In the genomic region with DNA sequence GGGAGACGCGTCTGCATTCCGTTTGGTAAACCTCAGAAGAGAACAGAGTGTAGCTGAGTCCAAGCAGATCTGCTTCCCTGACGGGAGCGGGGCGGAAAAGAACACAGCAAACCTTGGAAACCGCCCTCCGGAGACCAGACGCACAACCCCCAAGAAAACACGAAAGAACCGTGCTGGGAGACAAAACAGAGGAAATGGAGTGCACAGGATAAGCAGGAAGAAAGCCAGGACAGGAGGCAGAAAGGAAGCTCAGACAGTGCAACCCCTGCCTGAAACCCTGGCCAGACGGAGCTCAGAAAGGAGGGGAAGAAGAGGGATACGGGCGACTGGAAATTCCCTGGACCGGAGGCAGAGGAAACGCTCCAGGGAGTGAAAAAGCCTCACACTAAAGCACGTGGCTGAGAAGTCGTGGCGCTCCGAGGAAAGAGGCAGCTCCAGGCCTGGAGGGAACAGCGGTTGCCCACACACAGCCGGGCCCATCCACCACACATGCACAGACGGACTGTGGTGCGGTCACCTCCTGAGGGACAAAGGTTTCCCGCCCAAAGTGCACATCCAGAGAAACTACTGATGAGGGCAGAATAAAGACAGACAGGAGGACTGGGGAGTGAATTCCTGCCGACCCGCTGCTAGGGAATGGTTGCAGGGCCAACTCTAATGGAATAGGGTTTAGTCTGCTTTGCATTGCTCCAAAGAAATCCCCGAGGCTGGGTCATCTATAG, we compare ENCODE assay signal across 18 cellular contexts. TPM values are rescaled to one million over a fixed set of nuclear protein-coding genes. Genes with fewer than 3 reads are reported as not detected.
A peak's percentile ranks its signal among the peaks of the same experiment; 100 is the strongest.
DNase-seq lines count a peak whose midpoint lies in the region; ATAC-seq and TF ChIP-seq lines count a peak whose summit lies in the region.
"Had no signal": no experiment of that assay in that cellular context is flagged by ENCODE, and none has a peak within 500 bp of the region (broad histone marks: within the 10 kb centered on the region; RNA-seq: fewer than 3 reads in every experiment).

No MANE protein-coding gene starts in this region.

- TF ChIP-seq POLR2A in vagina (IDR thresholded peaks at IDR 0.05): no peak

- no peak overlapping the region for H2BK5ac ChIP-seq in mesenchymal stem cell (ENCODE audit: low read depth, low read length, poor library complexity, severe bottlenecking)

- H3K9ac ChIP-seq in mesenchymal stem cell (ENCODE audit: low read length): peak overlapping the region; percentile 10

- no peak overlapping the region for H3K4ac ChIP-seq in mesenchymal stem cell (ENCODE audit: low read depth in 1 of 2, low read length in 2 of 2)

- H2AK5ac ChIP-seq in mesenchymal stem cell (ENCODE audit: low read length, severe bottlenecking): peak overlapping the region; percentile 6

- H3K18ac ChIP-seq in mesenchymal stem cell (ENCODE audit: low read depth in 1 of 2, low read length in 2 of 2): no peak overlapping the region

- no peak overlapping the region for H2BK120ac ChIP-seq in mesenchymal stem cell (ENCODE audit: low read depth, low read length)

- no peak overlapping the region for H4K8ac ChIP-seq in mesenchymal stem cell (ENCODE audit: low read length)

- H4K91ac ChIP-seq in mesenchymal stem cell (ENCODE audit: low read length): no peak overlapping the region

- no peak overlapping the region for H3K14ac ChIP-seq in mesenchymal stem cell (ENCODE audit: low read length in 2 of 2)

- no peak overlapping the region for H2BK15ac ChIP-seq in mesenchymal stem cell (ENCODE audit: low read depth, poor library complexity, severe bottlenecking)

- H3K36me3 ChIP-seq in heart right ventricle (no peaks in the 10 kb centered on the region), right atrium auricular region (no peaks in the 10 kb centered on the region), mesenchymal stem cell (ENCODE audit: control insufficient read depth in 1 of 2, insufficient read depth in 2 of 2, low read depth in 1 of 2, low read length in 2 of 2) (no peaks in the 10 kb centered on the region), vagina (no peaks in the 10 kb centered on the region)
- H3K36me3 ChIP-seq: adrenal gland had no signal

- 31 to 33% methylated on average over 28 of the region's 28 CpGs for WGBS in heart right ventricle, 2 donors
- 66% methylated on average over 28 of the region's 28 CpGs for WGBS in mesenchymal stem cell

- no peaks in the 10 kb centered on the region for H3K79me1 ChIP-seq in mesenchymal stem cell (replicated peaks; ENCODE audit: low read length, poor library complexity, severe bottlenecking)

- H3K4me3 ChIP-seq in heart right ventricle (no peak overlapping the region), right atrium auricular region (no peak overlapping the region), mesenchymal stem cell (ENCODE audit: insufficient read depth in 1 of 2, low read depth in 1 of 2, low read length in 2 of 2) (peak overlapping the region in 1 of 2 experiments; percentile 50), vagina (no peak overlapping the region)
- H3K4me3 ChIP-seq: adrenal gland, lung had no signal

- intact Hi-C loops in heart right ventricle (cut with DNase I) (no loop called here), vagina (cut with DNase I) (no loop called here)

- DNase-seq in heart right ventricle: no peak
- DNase-seq in right atrium auricular region (ENCODE audit: low spot score): no peak
- DNase-seq in mesenchymal stem cell: no peak
- no peak for DNase-seq in vagina (ENCODE audit: extremely low spot score in 2 of 2)
- no peak for DNase-seq in HK-2 (ENCODE audit: unreplicated experiment)
- DNase-seq in putamen (ENCODE audit: low spot score): no peak
- no peak for DNase-seq in ecto neural progenitor cell (ENCODE audit: low spot score)
- DNase-seq: ACHN; activated CD4-positive, alpha-beta T cell treated with anti-CD3 and anti-CD28 coated beads for 1 hour; activated T-cell treated with anti-CD3 and anti-CD28 coated beads, Interleukin-2, amount 50 U/mL, for 24 hours; adrenal gland; DMS153; effector CD4-positive, alpha-beta T cell; NCI-H2171; occipital lobe had no signal

- ATAC-seq in heart right ventricle: peak in 5 of 8 donors; percentile 42 to 83 (median 71)
- peak; percentile 29 for ATAC-seq in esophagus mucosa

- H2BK12ac ChIP-seq in mesenchymal stem cell (ENCODE audit: low read length in 2 of 2): no peak overlapping the region

- H3K27ac ChIP-seq in heart right ventricle (peak overlapping the region in 1 of 10 donors; percentile 36), right atrium auricular region (no peak overlapping the region), mesenchymal stem cell (ENCODE audit: low read length, poor library complexity, severe bottlenecking) (no peak overlapping the region), vagina (peak overlapping the region; percentile 4)
- H3K27ac ChIP-seq: adrenal gland had no signal

- no peak overlapping the region for H2AFZ ChIP-seq in mesenchymal stem cell (ENCODE audit: low read depth, low read length)

- TF ChIP-seq CTCF in heart right ventricle (IDR thresholded peaks at IDR 0.05) (no peak), right atrium auricular region (IDR thresholded peaks at IDR 0.05) (no peak), vagina (IDR thresholded peaks at IDR 0.05) (no peak)

- no peak overlapping the region for H3K23ac ChIP-seq in mesenchymal stem cell (ENCODE audit: low read length in 2 of 2)

- H3K27me3 ChIP-seq in heart right ventricle (peaks cover 0 to 33% (median 13%) of the 10 kb centered on the region in 7 donors), right atrium auricular region (no peaks in the 10 kb centered on the region), mesenchymal stem cell (ENCODE audit: control insufficient read depth in 1 of 2, insufficient read depth in 1 of 2, low read length in 2 of 2) (peaks cover 53 to 62% of the 10 kb centered on the region in 2 experiments), vagina (no peaks in the 10 kb centered on the region)
- H3K27me3 ChIP-seq: adrenal gland had no signal

- peaks cover 0 to 13% (median 3%) of the 10 kb centered on the region in 9 donors for H3K4me1 ChIP-seq in heart right ventricle
- no peaks in the 10 kb centered on the region for H3K4me1 ChIP-seq in right atrium auricular region
- peaks cover 22% of the 10 kb centered on the region for H3K4me1 ChIP-seq in mesenchymal stem cell (ENCODE audit: control insufficient read depth, insufficient read depth, low read depth, low read length)
- H3K4me1 ChIP-seq in vagina: no peaks in the 10 kb centered on the region
- H3K4me1 ChIP-seq: adrenal gland had no signal

- H3K9me3 ChIP-seq in heart right ventricle (no peaks in the 10 kb centered on the region), right atrium auricular region (no peaks in the 10 kb centered on the region), mesenchymal stem cell (ENCODE audit: control insufficient read depth, low read length) (no peaks in the 10 kb centered on the region), vagina (no peaks in the 10 kb centered on the region)
- H3K9me3 ChIP-seq: adrenal gland had no signal

- H3K4me2 ChIP-seq in mesenchymal stem cell (ENCODE audit: low read length, poor library complexity, severe bottlenecking): no peak overlapping the region

RNA-seq across cellular contexts. Expression of gene DPEP1, which starts 10.2 kb away (rescaled TPM):
- not detected for total RNA-seq in heart right ventricle
- under 1 TPM in 1 of 2 donors, not detected in 1; 0.09 TPM for polyA plus RNA-seq in heart right ventricle
- total RNA-seq in right atrium auricular region: under 1 TPM in 1 of 2 donors, not detected in 1; 0.16 TPM
- total RNA-seq in esophagus mucosa: not detected
- not detected for polyA plus RNA-seq in mesenchymal stem cell (2013, experiment 1 of 2)
- polyA plus RNA-seq in mesenchymal stem cell (2013, experiment 2 of 2): not detected
- not detected for total RNA-seq in vagina

RNA-seq across cellular contexts. Expression of gene CHMP1A, which starts 33.8 kb away (rescaled TPM):
- total RNA-seq in heart right ventricle (10 to 100 TPM; 31.5 to 47.4 (median 36.7) TPM), right atrium auricular region (10 to 100 TPM; 39.0 to 73.3 TPM), esophagus mucosa (69.5 TPM), vagina (117 TPM)
- polyA plus RNA-seq in heart right ventricle: 10 to 100 TPM; 30.6 to 71.4 TPM
- polyA plus RNA-seq in mesenchymal stem cell (2013, experiment 1 of 2): 46.7 TPM
- polyA plus RNA-seq in mesenchymal stem cell (2013, experiment 2 of 2): 45.2 TPM

RNA-seq across cellular contexts. Expression of gene SPATA33, which starts 34.0 kb away (rescaled TPM):
- total RNA-seq in heart right ventricle (1 to 10 TPM in 9 of 10 donors, under 1 TPM in 1; 0.76 to 4.6 (median 2.4) TPM), right atrium auricular region (1 to 10 TPM; 1.1 to 2.2 TPM), esophagus mucosa (3.9 TPM), vagina (5.2 TPM)
- 1 to 10 TPM; 4.1 TPM for polyA plus RNA-seq in heart right ventricle
- polyA plus RNA-seq in mesenchymal stem cell (2013, experiment 1 of 2): 9.7 TPM
- polyA plus RNA-seq in mesenchymal stem cell (2013, experiment 2 of 2): 8.6 TPM

RNA-seq across cellular contexts. Expression of gene CPNE7, which starts 48.1 kb away (rescaled TPM):
- total RNA-seq in heart right ventricle: under 1 TPM in 1 of 10 donors, not detected in 9; 0.16 TPM
- under 1 TPM in 1 of 2 donors, not detected in 1; 0.33 TPM for polyA plus RNA-seq in heart right ventricle
- total RNA-seq in right atrium auricular region: not detected
- 1.0 TPM for total RNA-seq in esophagus mucosa
- polyA plus RNA-seq in mesenchymal stem cell (2013, experiment 1 of 2): 5.6 TPM
- polyA plus RNA-seq in mesenchymal stem cell (2013, experiment 2 of 2): 4.8 TPM
- 4.9 TPM for total RNA-seq in vagina
- total RNA-seq: urinary bladder had no signal
